Comparison of ENCODE assay signal across 14 cellular contexts in the genomic region with DNA sequence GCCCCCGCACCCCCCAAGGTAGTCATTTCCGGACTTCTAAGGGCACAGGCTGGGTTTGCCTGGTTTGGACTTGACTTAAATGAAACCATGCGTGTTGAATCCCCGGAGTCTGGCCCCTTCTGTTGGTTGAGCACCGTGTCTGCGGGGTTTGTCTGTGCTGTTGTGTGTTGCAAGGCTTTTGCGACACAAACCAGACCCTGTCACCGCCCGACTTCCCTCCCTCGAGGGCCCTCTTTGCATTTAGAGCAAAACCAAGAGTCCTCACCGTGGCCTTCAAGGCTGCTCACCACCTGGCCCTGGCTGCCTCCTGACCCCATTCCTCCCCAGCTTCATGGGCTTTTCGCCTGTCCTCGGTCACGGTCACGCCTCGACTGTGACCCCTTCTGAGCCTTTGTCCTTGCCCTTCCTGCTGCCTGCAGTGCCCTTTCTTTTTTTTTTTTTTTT. TPM values are rescaled to one million over a fixed set of nuclear protein-coding genes. Genes with fewer than 3 reads are reported as not detected.
DNase-seq lines count a peak whose midpoint lies in the region; ATAC-seq, FAIRE-seq and TF ChIP-seq lines count a peak whose summit lies in the region.
"Had no signal": no experiment of that assay in that cellular context is flagged by ENCODE, and none has a peak within 500 bp of the region (broad histone marks: within the 10 kb centered on the region; RNA-seq: fewer than 3 reads in every experiment).

No MANE protein-coding gene starts in this region.

- no peak overlapping the region for H3K27ac ChIP-seq in GM23338 (ENCODE audit: low read depth)
- no peak overlapping the region for H3K27ac ChIP-seq in astrocyte (ENCODE audit: low read depth, low read length)
- H3K27ac ChIP-seq in spleen = peak overlapping the region in 7 of 8 donors; percentile 38 to 85 (median 73)

- no peak overlapping the region for H3K4me3 ChIP-seq in GM23338
- no peak overlapping the region for H3K4me3 ChIP-seq in astrocyte (ENCODE audit: insufficient read depth, low read depth, low read length)
- peak overlapping the region in 1 of 8 donors; percentile 16 for H3K4me3 ChIP-seq in spleen
- H3K4me3 ChIP-seq: ascending aorta had no signal

- intact Hi-C loops in spleen (cut with DNase I; ENCODE audit: low total_unique reads) = loop anchor here (10.0 kb wide), 1 partner anchor 58 kb away; no protein-coding TSS in a partner anchor

- H3K4me1 ChIP-seq in GM23338 (ENCODE audit: insufficient read depth) = no peaks in the 10 kb centered on the region
- H3K4me1 ChIP-seq in astrocyte (ENCODE audit: insufficient read depth, low read length) = peaks cover 22% of the 10 kb centered on the region
- peaks cover 0 to 88% (median 33%) of the 10 kb centered on the region in 6 donors for H3K4me1 ChIP-seq in spleen

- no peaks in the 10 kb centered on the region for H3K79me2 ChIP-seq in GM23338 (replicated peaks; ENCODE audit: insufficient read depth)
- peaks cover 12% of the 10 kb centered on the region for H3K79me2 ChIP-seq in astrocyte (ENCODE audit: insufficient read depth, low read length)

- no peak overlapping the region for H3K4me2 ChIP-seq in GM23338
- no peak overlapping the region for H3K4me2 ChIP-seq in astrocyte (ENCODE audit: low read length)

- ATAC-seq in GM23338 (no peak; the same call in 2 of the 3 replicates), GM21529 (IDR thresholded peaks at IDR 0.05; ENCODE audit: unreplicated experiment) (no peak)
- ATAC-seq: activated CD8-positive, alpha-beta memory T cell treated with anti-CD3 and anti-CD28 coated beads, Interleukin-2, amount 10 ng/mL, durations not matched to agents 7 days and 5 days; stimulated activated naive CD8-positive, alpha-beta T cell treated with anti-CD3 and anti-CD28 coated beads, Interleukin-15, Interleukin-2, amounts not matched to agents 100 U/mL and 50 U/mL, for 24 hours had no signal

- no peak for FAIRE-seq in astrocyte (lab: Jason Lieb, UNC)

- H3K36me3 ChIP-seq in GM23338 (ENCODE audit: insufficient read depth) (no peaks in the 10 kb centered on the region), astrocyte (ENCODE audit: insufficient read depth, low read length) (no peaks in the 10 kb centered on the region), spleen (peaks cover 0 to 45% (median 0%) of the 10 kb centered on the region in 6 donors)
- H3K36me3 ChIP-seq: ascending aorta had no signal

- WGBS in spleen, 5 donors = 49 to 68% (median 55%) methylated on average over 16 of the region's 16 CpGs

- H3K4me3 Mint-ChIP-seq in GM23338 (no peak overlapping the region), astrocyte (ENCODE audit: unreplicated experiment) (no peak overlapping the region)
- H3K4me3 Mint-ChIP-seq: activated CD8-positive, alpha-beta memory T cell treated with anti-CD3 and anti-CD28 coated beads, Interleukin-2, amount 10 ng/mL, durations not matched to agents 7 days and 5 days had no signal

- H3K36me3 Mint-ChIP-seq in GM23338 (ENCODE audit: low read depth) = no peaks in the 10 kb centered on the region
- H3K36me3 Mint-ChIP-seq in astrocyte (ENCODE audit: low read depth, unreplicated experiment) = peaks cover 2% of the 10 kb centered on the region
- H3K36me3 Mint-ChIP-seq: activated CD8-positive, alpha-beta memory T cell treated with anti-CD3 and anti-CD28 coated beads, Interleukin-2, amount 10 ng/mL, durations not matched to agents 7 days and 5 days had no signal

- no peaks in the 10 kb centered on the region for H3F3A ChIP-seq in GM23338 (replicated peaks; ENCODE audit: low read depth)

- H4K20me1 ChIP-seq in GM23338 (replicated peaks; ENCODE audit: insufficient read depth) = no peaks in the 10 kb centered on the region
- H4K20me1 ChIP-seq in astrocyte (ENCODE audit: insufficient read depth, low read length) = no peaks in the 10 kb centered on the region

- no peaks in the 10 kb centered on the region for H3K9me2 ChIP-seq in GM23338 (ENCODE audit: insufficient read depth)

- DNase-seq in GM23338 (ENCODE audit: low spot score) = no peak
- no peak for DNase-seq in astrocyte (ENCODE audit: low read depth)
- DNase-seq in islet precursor cell = peak; percentile 92
- peak; percentile 85 for DNase-seq in spleen
- DNase-seq in activated naive CD4-positive, alpha-beta T cell treated with Interleukin-2 at 50 U/mL for 16 hours = no peak
- no peak for DNase-seq in NCI-H446 treated with DMSO at 0.1 percent for 48 hours (lab: John Stamatoyannopoulos, UW)
- no peak for DNase-seq in NCI-H1048 (lab: John Stamatoyannopoulos, UW)
- DNase-seq: activated CD8-positive, alpha-beta memory T cell treated with anti-CD3 and anti-CD28 coated beads, Interleukin-2, amount 10 ng/mL, durations not matched to agents 7 days and 5 days; midbrain; NCI-H524; stimulated activated CD4-positive, alpha-beta T cell treated with anti-CD3 and anti-CD28 coated beads, Interleukin-15, amount 100 ng/mL, for 24 hours; stimulated activated naive CD8-positive, alpha-beta T cell treated with anti-CD3 and anti-CD28 coated beads, Interleukin-15, Interleukin-2, amounts not matched to agents 100 U/mL and 50 U/mL, for 24 hours had no signal

- H2AFZ ChIP-seq in GM23338 = no peak overlapping the region
- H2AFZ ChIP-seq in astrocyte (ENCODE audit: low read depth, low read length) = no peak overlapping the region

- peak overlapping the region; percentile 8 for H3K9ac ChIP-seq in astrocyte (ENCODE audit: low read length)

- H3K4me1 Mint-ChIP-seq in GM23338 = peaks cover 14% of the 10 kb centered on the region
- H3K4me1 Mint-ChIP-seq in astrocyte (ENCODE audit: low read depth, unreplicated experiment) = peaks cover 11% of the 10 kb centered on the region
- H3K4me1 Mint-ChIP-seq: activated CD8-positive, alpha-beta memory T cell treated with anti-CD3 and anti-CD28 coated beads, Interleukin-2, amount 10 ng/mL, durations not matched to agents 7 days and 5 days had no signal

- H3K27me3 ChIP-seq in GM23338 (ENCODE audit: insufficient read depth) = no peaks in the 10 kb centered on the region
- H3K27me3 ChIP-seq in astrocyte (ENCODE audit: insufficient read depth, low read length) = no peaks in the 10 kb centered on the region
- H3K27me3 ChIP-seq in spleen (replicated peaks in 1 of 7) = peaks cover 0 to 42% (median 2%) of the 10 kb centered on the region in 7 donors
- H3K27me3 ChIP-seq: ascending aorta had no signal

- TF ChIP-seq CTCF in GM23338 (conservative IDR thresholded peaks at IDR 0.05; ENCODE audit: low read depth in 2 of 2) (no peak), astrocyte (IDR thresholded peaks at IDR 0.05; ENCODE audit: insufficient read depth, low read depth, low read length) (no peak), spleen (IDR thresholded peaks at IDR 0.05 in 8 of 11, conservative IDR thresholded peaks at IDR 0.05 in 3 of 11) (no peak)

- H3K9me3 Mint-ChIP-seq in GM23338 = no peaks in the 10 kb centered on the region
- peaks cover 2% of the 10 kb centered on the region for H3K9me3 Mint-ChIP-seq in astrocyte (ENCODE audit: unreplicated experiment)

- no peaks in the 10 kb centered on the region for H3K9me3 ChIP-seq in astrocyte (ENCODE audit: insufficient read depth, low read depth, low read length)
- H3K9me3 ChIP-seq in spleen = no peaks in the 10 kb centered on the region
- H3K9me3 ChIP-seq: ascending aorta had no signal

- no peak for TF ChIP-seq POLR2A in spleen (IDR thresholded peaks at IDR 0.05)

- H3K27me3 Mint-ChIP-seq in GM23338 (ENCODE audit: insufficient read depth, low read depth, poor library complexity) (peaks cover 9% of the 10 kb centered on the region), astrocyte (ENCODE audit: low read depth, unreplicated experiment) (peaks cover 40% of the 10 kb centered on the region)

- H3K27ac Mint-ChIP-seq in GM23338 (peak overlapping the region; percentile 52; the same call in 1 of the 2 replicates), astrocyte (ENCODE audit: unreplicated experiment) (no peak overlapping the region)
- H3K27ac Mint-ChIP-seq: activated CD8-positive, alpha-beta memory T cell treated with anti-CD3 and anti-CD28 coated beads, Interleukin-2, amount 10 ng/mL, durations not matched to agents 7 days and 5 days had no signal

TF ChIP-seq in GM23338, 12 proteins besides CTCF, POLR2A, EP300 and RAD21 (continues in another document):
- TF ChIP-seq ZNF331 (CRISPR knock-in tag; IDR thresholded peaks at IDR 0.05; ENCODE audit: low read depth) = no peak
- no peak for TF ChIP-seq POLR2AphosphoS5 (IDR thresholded peaks at IDR 0.05; ENCODE audit: low read depth)
- no peak for TF ChIP-seq EZH2 (IDR thresholded peaks at IDR 0.05; ENCODE audit: low read depth, unreplicated experiment)
- TF ChIP-seq, protein P1, sequence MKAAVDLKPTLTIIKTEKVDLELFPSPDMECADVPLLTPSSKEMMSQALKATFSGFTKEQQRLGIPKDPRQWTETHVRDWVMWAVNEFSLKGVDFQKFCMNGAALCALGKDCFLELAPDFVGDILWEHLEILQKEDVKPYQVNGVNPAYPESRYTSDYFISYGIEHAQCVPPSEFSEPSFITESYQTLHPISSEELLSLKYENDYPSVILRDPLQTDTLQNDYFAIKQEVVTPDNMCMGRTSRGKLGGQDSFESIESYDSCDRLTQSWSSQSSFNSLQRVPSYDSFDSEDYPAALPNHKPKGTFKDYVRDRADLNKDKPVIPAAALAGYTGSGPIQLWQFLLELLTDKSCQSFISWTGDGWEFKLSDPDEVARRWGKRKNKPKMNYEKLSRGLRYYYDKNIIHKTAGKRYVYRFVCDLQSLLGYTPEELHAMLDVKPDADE (IDR thresholded peaks at IDR 0.05) = no peak

RNA-seq across cellular contexts. Expression of a gene that starts 7.4 kb away (rescaled TPM):
- total RNA-seq in GM23338 (2014; rRNA removed; shearing (Covaris generic)) = 6.0 and 8.3 TPM in 2 replicates
- polyA plus RNA-seq in GM23338 (2016; fragmentation: Nextera tagmentation; extraction: Ambion mirVana) = 2.1 and 2.6 TPM in 2 replicates
- total RNA-seq in astrocyte = 1.8 and 2.4 TPM in 2 replicates
- 100 to 1,000 TPM in 3 of 7 donors, 10 to 100 TPM in 4; 38.5 to 271 (median 92.8) TPM for total RNA-seq in spleen
- polyA plus RNA-seq in spleen = 10 to 100 TPM in 1 of 3 donors, 1 to 10 TPM in 2; 7.9 to 12.3 (median 9.3) TPM
- total RNA-seq: activated CD8-positive, alpha-beta memory T cell treated with anti-CD3 and anti-CD28 coated beads, Interleukin-2, amount 10 ng/mL, durations not matched to agents 7 days and 5 days had no signal

Comparison
In these comparisons a context has a peak if more than half of its experiments do, and no peak if none do; other contexts are left out.
1. DNase-seq: peak in islet precursor cell (single experiment) and spleen (single experiment); none in GM23338 (single experiment), astrocyte (single experiment), activated naive CD4-positive, alpha-beta T cell treated with Interleukin-2 at 50 U/mL for 16 hours (single experiment), NCI-H446 treated with DMSO at 0.1 percent for 48 hours (single experiment) and NCI-H1048 (single experiment).
2. H3K27ac ChIP-seq: peak in spleen (7 of 8); none in GM23338 (single experiment) and astrocyte (single experiment).